ENCODE assay signal across 29 cellular contexts in the genomic region with DNA sequence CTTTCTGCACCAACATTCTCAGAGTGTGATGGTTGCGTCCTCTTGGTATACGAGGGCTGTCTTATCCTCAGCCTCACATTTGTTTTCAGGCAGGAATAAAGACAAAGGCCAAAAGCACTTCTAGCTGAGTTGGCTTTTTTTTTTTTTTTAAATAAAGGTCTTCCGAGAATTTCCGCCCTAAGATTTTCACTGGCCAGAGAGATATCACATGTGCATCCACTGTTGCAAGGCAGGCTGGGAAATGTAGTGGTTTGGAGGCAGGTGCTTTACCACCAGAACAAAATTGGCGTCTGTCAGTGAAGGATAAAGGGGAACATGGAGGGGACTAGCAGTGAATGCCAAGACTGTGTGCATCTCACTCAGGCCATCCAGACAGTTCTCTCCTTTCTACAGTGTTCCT.
"Had no signal": no experiment of that assay in that cellular context is flagged by ENCODE, and none has a peak within 500 bp of the region (broad histone marks: within the 10 kb centered on the region; RNA-seq: fewer than 3 reads in every experiment).

No MANE protein-coding gene starts in this region.

- DNase-seq: kidney glomerular epithelial cell; left colon; left lung; lower lobe of right lung; mammary epithelial cell; mesenchymal stem cell; natural killer cell; nephron progenitor cell; nucleus accumbens; pancreas; posterior cingulate gyrus; retina; right cardiac atrium; stimulated activated CD4-positive, alpha-beta T cell treated with anti-CD3 and anti-CD28 coated beads, Interleukin-12 subunit alpha, Interleukin-12 subunit beta, amount 100 ng/mL, for 4 hours; stimulated activated CD4-positive, alpha-beta T cell treated with anti-CD3 and anti-CD28 coated beads, Interleukin-15, amount 100 ng/mL, for 24 hours; stimulated activated CD4-positive, alpha-beta T cell treated with anti-CD3 and anti-CD28 coated beads, Interleukin-2, amount 100 ng/mL, for 24 hours; stimulated activated CD4-positive, alpha-beta T cell treated with anti-CD3 and anti-CD28 coated beads, Interleukin-4, amount 100 ng/mL, for 1 hour; stimulated activated naive B cell treated with anti-CD40 and anti-IgM and Interleukin-4, amounts not matched to agents 10 μg/mL and 1 μg/mL and 100 μg/mL, for 72 hours; stimulated activated naive CD8-positive, alpha-beta T cell treated with anti-CD3 and anti-CD28 coated beads, Interleukin-15, Interleukin-2, amounts not matched to agents 100 U/mL and 50 U/mL, for 24 hours; stomach; testis; thyroid gland; transverse colon had no signal

- H3K36me3 ChIP-seq: left lung, lower lobe of right lung, pancreas, prostate gland, stomach, thyroid gland, transverse colon, upper lobe of left lung, vagina had no signal

- H3K4me3 ChIP-seq: hepatocyte, left lung, lower lobe of right lung, pancreas, prostate gland, skin epidermis, stomach, testis, thyroid gland, transverse colon, upper lobe of left lung, vagina had no signal

- H3K27ac ChIP-seq: hepatocyte, left lung, lower lobe of right lung, pancreas, prostate gland, skin epidermis, stomach, testis, thyroid gland, transverse colon, upper lobe of left lung, vagina had no signal

- H3K27ac Mint-ChIP-seq: natural killer cell; stimulated activated naive B cell treated with anti-CD40 and anti-IgM and Interleukin-4, amounts not matched to agents 10 μg/mL and 1 μg/mL and 100 μg/mL, for 72 hours had no signal

- H2AFZ ChIP-seq: hepatocyte had no signal

- H3K4me3 Mint-ChIP-seq: natural killer cell; nephron progenitor cell; stimulated activated naive B cell treated with anti-CD40 and anti-IgM and Interleukin-4, amounts not matched to agents 10 μg/mL and 1 μg/mL and 100 μg/mL, for 72 hours had no signal

- ATAC-seq: left colon; left lung; natural killer cell; pancreas; right cardiac atrium; stimulated activated naive B cell treated with anti-CD40 and anti-IgM and Interleukin-4, amounts not matched to agents 10 μg/mL and 1 μg/mL and 100 μg/mL, for 72 hours; stimulated activated naive CD8-positive, alpha-beta T cell treated with anti-CD3 and anti-CD28 coated beads, Interleukin-15, Interleukin-2, amounts not matched to agents 100 U/mL and 50 U/mL, for 24 hours had no signal

- H3K27me3 ChIP-seq: hepatocyte, left lung, pancreas, stomach, testis, thyroid gland, transverse colon, upper lobe of left lung, vagina had no signal

- H3K79me2 ChIP-seq: hepatocyte had no signal

- H3K4me2 ChIP-seq: hepatocyte had no signal

- H3K36me3 Mint-ChIP-seq: natural killer cell; stimulated activated naive B cell treated with anti-CD40 and anti-IgM and Interleukin-4, amounts not matched to agents 10 μg/mL and 1 μg/mL and 100 μg/mL, for 72 hours had no signal

- FAIRE-seq: keratinocyte, pancreas had no signal

- H3K4me1 ChIP-seq: left lung, lower lobe of right lung, pancreas, prostate gland, stomach, testis, thyroid gland, upper lobe of left lung, vagina had no signal

- H3K9me3 ChIP-seq: left lung, lower lobe of right lung, pancreas, prostate gland, stomach, testis, thyroid gland, transverse colon, upper lobe of left lung, vagina had no signal
